ENCODE assay signal across 1 cellular context in the genomic region with DNA sequence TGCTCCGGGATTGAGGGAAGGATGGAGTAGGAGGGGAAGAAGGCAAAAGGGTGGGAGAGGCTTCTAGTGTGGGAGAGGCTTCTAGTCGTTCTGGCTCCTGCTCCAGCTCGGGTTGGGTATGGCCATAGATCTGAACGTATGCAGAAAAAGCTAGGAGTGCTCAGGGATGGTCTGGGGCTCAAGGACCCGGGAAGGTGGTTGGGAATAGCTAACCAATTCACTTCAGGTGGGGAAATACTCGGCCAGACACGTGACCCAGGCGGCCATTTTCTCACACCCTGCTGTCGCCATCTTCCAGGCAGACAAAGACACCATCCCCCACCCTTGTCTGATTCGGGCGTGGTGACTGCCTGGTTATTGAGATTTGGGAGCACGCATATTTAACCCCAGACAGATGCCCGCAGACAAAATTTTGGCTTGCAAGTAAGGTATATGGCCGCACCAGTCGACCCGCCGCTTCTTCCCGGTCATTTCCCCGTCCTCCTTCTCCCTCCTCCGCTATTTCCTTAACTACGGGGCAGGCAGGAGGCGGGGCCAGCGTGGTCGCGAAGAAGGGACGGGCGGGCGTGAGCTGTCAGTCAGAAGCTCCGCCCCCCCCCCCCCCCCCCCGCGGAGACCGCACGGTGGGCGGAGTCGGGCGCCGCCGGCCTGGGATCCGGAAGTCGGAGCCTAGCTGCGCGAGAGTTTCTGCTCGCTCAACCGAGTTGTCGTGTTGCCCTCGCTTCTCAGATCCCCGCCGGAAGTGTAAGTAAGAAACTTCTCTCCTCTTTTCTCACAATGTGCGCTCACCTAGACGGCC.
A peak's percentile ranks its signal among the peaks of the same experiment; 100 is the strongest.
TF ChIP-seq lines count a peak whose summit lies in the region.

A gene with protein sequence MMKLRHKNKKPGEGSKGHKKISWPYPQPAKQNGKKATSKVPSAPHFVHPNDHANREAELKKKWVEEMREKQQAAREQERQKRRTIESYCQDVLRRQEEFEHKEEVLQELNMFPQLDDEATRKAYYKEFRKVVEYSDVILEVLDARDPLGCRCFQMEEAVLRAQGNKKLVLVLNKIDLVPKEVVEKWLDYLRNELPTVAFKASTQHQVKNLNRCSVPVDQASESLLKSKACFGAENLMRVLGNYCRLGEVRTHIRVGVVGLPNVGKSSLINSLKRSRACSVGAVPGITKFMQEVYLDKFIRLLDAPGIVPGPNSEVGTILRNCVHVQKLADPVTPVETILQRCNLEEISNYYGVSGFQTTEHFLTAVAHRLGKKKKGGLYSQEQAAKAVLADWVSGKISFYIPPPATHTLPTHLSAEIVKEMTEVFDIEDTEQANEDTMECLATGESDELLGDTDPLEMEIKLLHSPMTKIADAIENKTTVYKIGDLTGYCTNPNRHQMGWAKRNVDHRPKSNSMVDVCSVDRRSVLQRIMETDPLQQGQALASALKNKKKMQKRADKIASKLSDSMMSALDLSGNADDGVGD (plus strand): TSS at position 661 of the 799 bp plus-strand sequence. CDS start 2,348 bp downstream, outside the sequence.

TF ChIP-seq in GM12878, 131 proteins besides CTCF, POLR2A, EP300 and RAD21 (continued from another document):
- TF ChIP-seq, protein P1, sequence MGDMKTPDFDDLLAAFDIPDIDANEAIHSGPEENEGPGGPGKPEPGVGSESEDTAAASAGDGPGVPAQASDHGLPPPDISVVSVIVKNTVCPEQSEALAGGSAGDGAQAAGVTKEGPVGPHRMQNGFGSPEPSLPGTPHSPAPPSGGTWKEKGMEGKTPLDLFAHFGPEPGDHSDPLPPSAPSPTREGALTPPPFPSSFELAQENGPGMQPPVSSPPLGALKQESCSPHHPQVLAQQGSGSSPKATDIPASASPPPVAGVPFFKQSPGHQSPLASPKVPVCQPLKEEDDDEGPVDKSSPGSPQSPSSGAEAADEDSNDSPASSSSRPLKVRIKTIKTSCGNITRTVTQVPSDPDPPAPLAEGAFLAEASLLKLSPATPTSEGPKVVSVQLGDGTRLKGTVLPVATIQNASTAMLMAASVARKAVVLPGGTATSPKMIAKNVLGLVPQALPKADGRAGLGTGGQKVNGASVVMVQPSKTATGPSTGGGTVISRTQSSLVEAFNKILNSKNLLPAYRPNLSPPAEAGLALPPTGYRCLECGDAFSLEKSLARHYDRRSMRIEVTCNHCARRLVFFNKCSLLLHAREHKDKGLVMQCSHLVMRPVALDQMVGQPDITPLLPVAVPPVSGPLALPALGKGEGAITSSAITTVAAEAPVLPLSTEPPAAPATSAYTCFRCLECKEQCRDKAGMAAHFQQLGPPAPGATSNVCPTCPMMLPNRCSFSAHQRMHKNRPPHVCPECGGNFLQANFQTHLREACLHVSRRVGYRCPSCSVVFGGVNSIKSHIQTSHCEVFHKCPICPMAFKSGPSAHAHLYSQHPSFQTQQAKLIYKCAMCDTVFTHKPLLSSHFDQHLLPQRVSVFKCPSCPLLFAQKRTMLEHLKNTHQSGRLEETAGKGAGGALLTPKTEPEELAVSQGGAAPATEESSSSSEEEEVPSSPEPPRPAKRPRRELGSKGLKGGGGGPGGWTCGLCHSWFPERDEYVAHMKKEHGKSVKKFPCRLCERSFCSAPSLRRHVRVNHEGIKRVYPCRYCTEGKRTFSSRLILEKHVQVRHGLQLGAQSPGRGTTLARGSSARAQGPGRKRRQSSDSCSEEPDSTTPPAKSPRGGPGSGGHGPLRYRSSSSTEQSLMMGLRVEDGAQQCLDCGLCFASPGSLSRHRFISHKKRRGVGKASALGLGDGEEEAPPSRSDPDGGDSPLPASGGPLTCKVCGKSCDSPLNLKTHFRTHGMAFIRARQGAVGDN (IDR thresholded peaks at IDR 0.05): peak; percentile 71
- TF ChIP-seq MTA2 (IDR thresholded peaks at IDR 0.05; ENCODE audit: low read depth) (no peak), SMC3 (IDR thresholded peaks at IDR 0.05; ENCODE audit: borderline replicate concordance, low read length) (no peak), MYC (IDR thresholded peaks at IDR 0.05; ENCODE audit: insufficient read depth, insufficient read length, insufficient replicate concordance, low read length, severe bottlenecking) (no peak), ZSCAN29 (IDR thresholded peaks at IDR 0.05) (no peak), ZNF622 (IDR thresholded peaks at IDR 0.05) (no peak), HDAC6 (IDR thresholded peaks at IDR 0.05; ENCODE audit: unreplicated experiment) (no peak), WRNIP1 (IDR thresholded peaks at IDR 0.05; ENCODE audit: borderline replicate concordance, low read depth, low read length) (no peak), RB1 (IDR thresholded peaks at IDR 0.05; ENCODE audit: borderline replicate concordance) (no peak), STAT3 (IDR thresholded peaks at IDR 0.05; ENCODE audit: low read depth, low read length) (no peak), SMAD5 (IDR thresholded peaks at IDR 0.05; ENCODE audit: low read depth) (peak; percentile 68; the same call in 1 of the 2 replicates), BCL11A (IDR thresholded peaks at IDR 0.05; ENCODE audit: low read depth, low read length) (no peak), MEF2B (IDR thresholded peaks at IDR 0.05; ENCODE audit: partially characterized antibody, poor library complexity, severe bottlenecking) (no peak), RFX5 (IDR thresholded peaks at IDR 0.05; ENCODE audit: low read depth, low read length) (no peak), MXI1 (IDR thresholded peaks at IDR 0.05; ENCODE audit: low read depth, low read length) (no peak), HCFC1 (IDR thresholded peaks at IDR 0.05; ENCODE audit: low read length) (no peak)
- TF ChIP-seq, protein P2, sequence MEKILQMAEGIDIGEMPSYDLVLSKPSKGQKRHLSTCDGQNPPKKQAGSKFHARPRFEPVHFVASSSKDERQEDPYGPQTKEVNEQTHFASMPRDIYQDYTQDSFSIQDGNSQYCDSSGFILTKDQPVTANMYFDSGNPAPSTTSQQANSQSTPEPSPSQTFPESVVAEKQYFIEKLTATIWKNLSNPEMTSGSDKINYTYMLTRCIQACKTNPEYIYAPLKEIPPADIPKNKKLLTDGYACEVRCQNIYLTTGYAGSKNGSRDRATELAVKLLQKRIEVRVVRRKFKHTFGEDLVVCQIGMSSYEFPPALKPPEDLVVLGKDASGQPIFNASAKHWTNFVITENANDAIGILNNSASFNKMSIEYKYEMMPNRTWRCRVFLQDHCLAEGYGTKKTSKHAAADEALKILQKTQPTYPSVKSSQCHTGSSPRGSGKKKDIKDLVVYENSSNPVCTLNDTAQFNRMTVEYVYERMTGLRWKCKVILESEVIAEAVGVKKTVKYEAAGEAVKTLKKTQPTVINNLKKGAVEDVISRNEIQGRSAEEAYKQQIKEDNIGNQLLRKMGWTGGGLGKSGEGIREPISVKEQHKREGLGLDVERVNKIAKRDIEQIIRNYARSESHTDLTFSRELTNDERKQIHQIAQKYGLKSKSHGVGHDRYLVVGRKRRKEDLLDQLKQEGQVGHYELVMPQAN (conservative IDR thresholded peaks at IDR 0.05): 0 out of 2 replicates have a peak, but pooled peaks have one; percentile 8
- TF ChIP-seq, protein P3, sequence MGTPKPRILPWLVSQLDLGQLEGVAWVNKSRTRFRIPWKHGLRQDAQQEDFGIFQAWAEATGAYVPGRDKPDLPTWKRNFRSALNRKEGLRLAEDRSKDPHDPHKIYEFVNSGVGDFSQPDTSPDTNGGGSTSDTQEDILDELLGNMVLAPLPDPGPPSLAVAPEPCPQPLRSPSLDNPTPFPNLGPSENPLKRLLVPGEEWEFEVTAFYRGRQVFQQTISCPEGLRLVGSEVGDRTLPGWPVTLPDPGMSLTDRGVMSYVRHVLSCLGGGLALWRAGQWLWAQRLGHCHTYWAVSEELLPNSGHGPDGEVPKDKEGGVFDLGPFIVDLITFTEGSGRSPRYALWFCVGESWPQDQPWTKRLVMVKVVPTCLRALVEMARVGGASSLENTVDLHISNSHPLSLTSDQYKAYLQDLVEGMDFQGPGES (IDR thresholded peaks at IDR 0.05): no peak
- TF ChIP-seq, protein P4, sequence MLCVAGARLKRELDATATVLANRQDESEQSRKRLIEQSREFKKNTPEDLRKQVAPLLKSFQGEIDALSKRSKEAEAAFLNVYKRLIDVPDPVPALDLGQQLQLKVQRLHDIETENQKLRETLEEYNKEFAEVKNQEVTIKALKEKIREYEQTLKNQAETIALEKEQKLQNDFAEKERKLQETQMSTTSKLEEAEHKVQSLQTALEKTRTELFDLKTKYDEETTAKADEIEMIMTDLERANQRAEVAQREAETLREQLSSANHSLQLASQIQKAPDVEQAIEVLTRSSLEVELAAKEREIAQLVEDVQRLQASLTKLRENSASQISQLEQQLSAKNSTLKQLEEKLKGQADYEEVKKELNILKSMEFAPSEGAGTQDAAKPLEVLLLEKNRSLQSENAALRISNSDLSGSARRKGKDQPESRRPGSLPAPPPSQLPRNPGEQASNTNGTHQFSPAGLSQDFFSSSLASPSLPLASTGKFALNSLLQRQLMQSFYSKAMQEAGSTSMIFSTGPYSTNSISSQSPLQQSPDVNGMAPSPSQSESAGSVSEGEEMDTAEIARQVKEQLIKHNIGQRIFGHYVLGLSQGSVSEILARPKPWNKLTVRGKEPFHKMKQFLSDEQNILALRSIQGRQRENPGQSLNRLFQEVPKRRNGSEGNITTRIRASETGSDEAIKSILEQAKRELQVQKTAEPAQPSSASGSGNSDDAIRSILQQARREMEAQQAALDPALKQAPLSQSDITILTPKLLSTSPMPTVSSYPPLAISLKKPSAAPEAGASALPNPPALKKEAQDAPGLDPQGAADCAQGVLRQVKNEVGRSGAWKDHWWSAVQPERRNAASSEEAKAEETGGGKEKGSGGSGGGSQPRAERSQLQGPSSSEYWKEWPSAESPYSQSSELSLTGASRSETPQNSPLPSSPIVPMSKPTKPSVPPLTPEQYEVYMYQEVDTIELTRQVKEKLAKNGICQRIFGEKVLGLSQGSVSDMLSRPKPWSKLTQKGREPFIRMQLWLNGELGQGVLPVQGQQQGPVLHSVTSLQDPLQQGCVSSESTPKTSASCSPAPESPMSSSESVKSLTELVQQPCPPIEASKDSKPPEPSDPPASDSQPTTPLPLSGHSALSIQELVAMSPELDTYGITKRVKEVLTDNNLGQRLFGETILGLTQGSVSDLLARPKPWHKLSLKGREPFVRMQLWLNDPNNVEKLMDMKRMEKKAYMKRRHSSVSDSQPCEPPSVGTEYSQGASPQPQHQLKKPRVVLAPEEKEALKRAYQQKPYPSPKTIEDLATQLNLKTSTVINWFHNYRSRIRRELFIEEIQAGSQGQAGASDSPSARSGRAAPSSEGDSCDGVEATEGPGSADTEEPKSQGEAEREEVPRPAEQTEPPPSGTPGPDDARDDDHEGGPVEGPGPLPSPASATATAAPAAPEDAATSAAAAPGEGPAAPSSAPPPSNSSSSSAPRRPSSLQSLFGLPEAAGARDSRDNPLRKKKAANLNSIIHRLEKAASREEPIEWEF (IDR thresholded peaks at IDR 0.05; ENCODE audit: insufficient replicate concordance, low read depth, low read length): no peak
- TF ChIP-seq, protein P5, sequence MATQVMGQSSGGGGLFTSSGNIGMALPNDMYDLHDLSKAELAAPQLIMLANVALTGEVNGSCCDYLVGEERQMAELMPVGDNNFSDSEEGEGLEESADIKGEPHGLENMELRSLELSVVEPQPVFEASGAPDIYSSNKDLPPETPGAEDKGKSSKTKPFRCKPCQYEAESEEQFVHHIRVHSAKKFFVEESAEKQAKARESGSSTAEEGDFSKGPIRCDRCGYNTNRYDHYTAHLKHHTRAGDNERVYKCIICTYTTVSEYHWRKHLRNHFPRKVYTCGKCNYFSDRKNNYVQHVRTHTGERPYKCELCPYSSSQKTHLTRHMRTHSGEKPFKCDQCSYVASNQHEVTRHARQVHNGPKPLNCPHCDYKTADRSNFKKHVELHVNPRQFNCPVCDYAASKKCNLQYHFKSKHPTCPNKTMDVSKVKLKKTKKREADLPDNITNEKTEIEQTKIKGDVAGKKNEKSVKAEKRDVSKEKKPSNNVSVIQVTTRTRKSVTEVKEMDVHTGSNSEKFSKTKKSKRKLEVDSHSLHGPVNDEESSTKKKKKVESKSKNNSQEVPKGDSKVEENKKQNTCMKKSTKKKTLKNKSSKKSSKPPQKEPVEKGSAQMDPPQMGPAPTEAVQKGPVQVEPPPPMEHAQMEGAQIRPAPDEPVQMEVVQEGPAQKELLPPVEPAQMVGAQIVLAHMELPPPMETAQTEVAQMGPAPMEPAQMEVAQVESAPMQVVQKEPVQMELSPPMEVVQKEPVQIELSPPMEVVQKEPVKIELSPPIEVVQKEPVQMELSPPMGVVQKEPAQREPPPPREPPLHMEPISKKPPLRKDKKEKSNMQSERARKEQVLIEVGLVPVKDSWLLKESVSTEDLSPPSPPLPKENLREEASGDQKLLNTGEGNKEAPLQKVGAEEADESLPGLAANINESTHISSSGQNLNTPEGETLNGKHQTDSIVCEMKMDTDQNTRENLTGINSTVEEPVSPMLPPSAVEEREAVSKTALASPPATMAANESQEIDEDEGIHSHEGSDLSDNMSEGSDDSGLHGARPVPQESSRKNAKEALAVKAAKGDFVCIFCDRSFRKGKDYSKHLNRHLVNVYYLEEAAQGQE (IDR thresholded peaks at IDR 0.05; ENCODE audit: low read depth, low read length): no peak
- TF ChIP-seq, protein P6, sequence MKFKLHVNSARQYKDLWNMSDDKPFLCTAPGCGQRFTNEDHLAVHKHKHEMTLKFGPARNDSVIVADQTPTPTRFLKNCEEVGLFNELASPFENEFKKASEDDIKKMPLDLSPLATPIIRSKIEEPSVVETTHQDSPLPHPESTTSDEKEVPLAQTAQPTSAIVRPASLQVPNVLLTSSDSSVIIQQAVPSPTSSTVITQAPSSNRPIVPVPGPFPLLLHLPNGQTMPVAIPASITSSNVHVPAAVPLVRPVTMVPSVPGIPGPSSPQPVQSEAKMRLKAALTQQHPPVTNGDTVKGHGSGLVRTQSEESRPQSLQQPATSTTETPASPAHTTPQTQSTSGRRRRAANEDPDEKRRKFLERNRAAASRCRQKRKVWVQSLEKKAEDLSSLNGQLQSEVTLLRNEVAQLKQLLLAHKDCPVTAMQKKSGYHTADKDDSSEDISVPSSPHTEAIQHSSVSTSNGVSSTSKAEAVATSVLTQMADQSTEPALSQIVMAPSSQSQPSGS (IDR thresholded peaks at IDR 0.05; ENCODE audit: low read length): no peak
